Comparison of ENCODE assay signal across 14 cellular contexts in the genomic region with DNA sequence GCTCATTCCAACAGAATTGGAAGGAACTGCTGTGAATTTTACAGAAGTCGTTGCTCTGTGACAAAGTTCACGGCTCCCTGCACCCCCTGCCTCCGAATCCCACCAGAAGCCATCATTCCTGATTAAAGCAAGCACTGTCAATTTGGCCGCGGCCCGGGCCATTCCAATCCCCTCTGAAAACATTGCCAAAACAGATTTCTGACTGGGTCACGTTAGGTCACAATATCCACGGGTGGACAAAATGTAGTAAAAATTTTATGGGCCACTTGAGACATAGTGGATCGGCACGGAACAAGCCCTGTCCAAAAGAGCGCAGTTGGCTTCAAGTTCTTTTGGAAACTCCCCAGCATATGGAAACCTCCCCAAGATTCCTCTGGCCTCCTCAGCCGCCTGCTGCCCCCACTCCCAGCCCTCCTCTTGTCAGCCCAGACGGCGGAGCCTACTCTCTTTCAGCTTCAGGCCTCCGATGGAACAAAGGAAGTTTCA.
"Had no signal": no experiment of that assay in that cellular context is flagged by ENCODE, and none has a peak within 500 bp of the region (broad histone marks: within the 10 kb centered on the region; RNA-seq: fewer than 3 reads in every experiment).

No MANE protein-coding gene starts in this region.

- H3K27ac ChIP-seq: brain microvascular endothelial cell, gastrocnemius medialis, heart right ventricle, sigmoid colon had no signal

- H3K4me1 ChIP-seq: gastrocnemius medialis, heart right ventricle had no signal

- H3K4me1 Mint-ChIP-seq: naive B cell had no signal

- H3K4me3 Mint-ChIP-seq: naive B cell had no signal

- H3K27ac Mint-ChIP-seq: progenitor cell of endocrine pancreas had no signal

- H3K36me3 ChIP-seq: brain microvascular endothelial cell, gastrocnemius medialis, heart right ventricle, sigmoid colon had no signal

- H3K4me3 ChIP-seq: gastrocnemius medialis, heart right ventricle, lung, sigmoid colon had no signal

- DNase-seq: activated naive CD4-positive, alpha-beta T cell treated with anti-CD3 and anti-CD28 coated beads, Interleukin-2, amount 50 U/mL, for 16 hours; activated T-cell treated with anti-CD3 and anti-CD28 coated beads, Interleukin-2, amount 50 U/mL, for 1 hour; brain microvascular endothelial cell; gastrocnemius medialis; heart right ventricle; kidney glomerular epithelial cell; naive B cell; nucleus accumbens; sigmoid colon; stimulated activated CD4-positive, alpha-beta T cell treated with anti-CD3 and anti-CD28 coated beads, Interleukin-12 subunit alpha, Interleukin-12 subunit beta, amount 100 ng/mL, for 4 hours; stimulated activated naive CD4-positive, alpha-beta T cell treated with Interleukin-2 at 50 U/mL for 16 hours; T-helper 2 cell had no signal
